Comparison of ENCODE assay signal across 8 cellular contexts in the genomic region with DNA sequence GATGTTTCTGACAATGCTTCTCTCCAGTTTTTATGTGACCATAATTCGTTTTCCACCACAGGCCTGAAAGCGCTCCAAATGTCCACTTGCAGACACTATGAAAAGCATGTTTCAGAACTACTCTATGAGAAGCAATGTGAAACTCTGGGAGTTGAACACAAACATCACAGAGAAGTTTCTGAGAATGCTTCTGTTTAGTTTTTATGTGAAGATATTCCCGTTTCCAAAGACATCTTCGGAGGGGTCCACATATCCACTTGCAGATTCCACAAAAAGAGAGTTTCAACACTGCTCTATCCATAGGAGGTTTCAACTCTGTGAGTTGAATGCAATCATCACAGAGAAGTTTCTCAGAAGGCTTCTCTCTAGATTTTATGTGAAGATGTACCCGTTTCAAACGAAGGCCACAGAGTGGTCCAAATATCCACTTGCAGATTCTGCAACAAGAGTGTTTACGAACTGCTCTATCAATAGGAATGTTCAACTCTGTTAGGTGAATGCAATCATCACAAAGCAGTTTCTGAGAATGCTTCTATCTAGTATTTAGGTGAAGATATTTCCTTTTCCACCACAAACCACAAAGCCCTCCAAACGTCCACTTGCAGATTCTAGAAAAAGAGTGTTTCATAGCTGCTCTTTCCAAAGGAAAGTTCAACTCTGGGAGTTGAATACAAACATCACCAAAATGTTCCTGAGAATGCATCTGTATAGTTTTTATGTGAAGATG.
DNase-seq lines count a peak whose midpoint lies in the region; ATAC-seq and TF ChIP-seq lines count a peak whose summit lies in the region.
"Not testable (repeated sequence)": the region's sequence is repeated elsewhere in the genome, so short reads cannot be mapped to it uniquely, and the experiment has no call there.

No MANE protein-coding gene starts in this region.

- H3K36me3 Mint-ChIP-seq in Caco-2 (ENCODE audit: insufficient read depth, unreplicated experiment); activated CD4-positive, alpha-beta memory T cell treated with anti-CD3 and anti-CD28 coated beads, Interleukin-2, amount 10 ng/mL, durations not matched to agents 7 days and 5 days (ENCODE audit: low read depth); activated naive CD4-positive, alpha-beta T cell treated with anti-CD3 and anti-CD28 coated beads, Interleukin-2, amount 50 U/mL, for 72 hours: not testable (repeated sequence)

- not testable (repeated sequence) for H3K27me3 Mint-ChIP-seq in Caco-2 (ENCODE audit: insufficient read depth, unreplicated experiment); activated CD4-positive, alpha-beta memory T cell treated with anti-CD3 and anti-CD28 coated beads, Interleukin-2, amount 10 ng/mL, durations not matched to agents 7 days and 5 days

- H3K27me3 ChIP-seq in Caco-2 (replicated peaks; ENCODE audit: control insufficient read depth, insufficient read depth, low read length); RWPE2 (ENCODE audit: insufficient read depth, poor library complexity, severe bottlenecking); esophagus muscularis mucosa; lower lobe of right lung (ENCODE audit: low read depth); prostate gland (replicated peaks; ENCODE audit: insufficient read depth): not testable (repeated sequence)

- intact Hi-C loops in Caco-2 (cut with micrococcal nuclease; ENCODE audit: unreplicated experiment); esophagus muscularis mucosa (cut with DNase I); lower lobe of right lung (cut with DNase I); prostate gland (cut with DNase I): not testable (repeated sequence)

- POLR2A ChIA-PET in Caco-2 (lab: Charles Lee) = not testable (repeated sequence)
- POLR2A ChIA-PET in activated CD4-positive, alpha-beta memory T cell treated with anti-CD3 and anti-CD28 coated beads, Interleukin-2, amount 10 ng/mL, durations not matched to agents 7 days and 5 days (lab: Charles Lee) = interaction anchor here (0.6 to 1.1 kb wide), 2 partner anchors 265 to 282 kb away, joined by 3 to 9 read pairs; no protein-coding TSS in a partner anchor

- CTCF ChIA-PET in Caco-2 (lab: Charles Lee) = interaction anchor here (0.7 kb wide), 1 partner anchor 281 kb away, joined by 4 read pairs; no protein-coding TSS in a partner anchor
- CTCF ChIA-PET in activated CD4-positive, alpha-beta memory T cell treated with anti-CD3 and anti-CD28 coated beads, Interleukin-2, amount 10 ng/mL, durations not matched to agents 7 days and 5 days (lab: Charles Lee) = interaction anchor here (0.7 to 1.2 kb wide), 2 partner anchors 265 to 965 kb away, joined by 3 to 4 read pairs; no protein-coding TSS in a partner anchor

- not testable (repeated sequence) for BruUV-seq in Caco-2 (replicated peaks; lab: Mats Ljungman, UMichigan)

- not testable (repeated sequence) for H3K27ac Mint-ChIP-seq in Caco-2 (ENCODE audit: unreplicated experiment); activated CD4-positive, alpha-beta memory T cell treated with anti-CD3 and anti-CD28 coated beads, Interleukin-2, amount 10 ng/mL, durations not matched to agents 7 days and 5 days; activated naive CD4-positive, alpha-beta T cell treated with anti-CD3 and anti-CD28 coated beads, Interleukin-2, amount 50 U/mL, for 72 hours

- ATAC-seq in RWPE2 (ENCODE audit: low read depth) = peak; percentile 17; the same call in 2 of the 3 replicates
- ATAC-seq in activated naive CD4-positive, alpha-beta T cell treated with anti-CD3 and anti-CD28 coated beads, Interleukin-2, amount 50 U/mL, for 72 hours = peak in 1 of 2 donors; percentile 23
- ATAC-seq in lower lobe of right lung = peak; percentile 47 to 55
- ATAC-seq in stimulated activated naive CD8-positive, alpha-beta T cell treated with anti-CD3 and anti-CD28 coated beads, Interleukin-15, Interleukin-2, amounts not matched to agents 100 U/mL and 50 U/mL, for 24 hours = peak; percentile 29

- not testable (repeated sequence) for H3K36me3 ChIP-seq in Caco-2 (ENCODE audit: control insufficient read depth, insufficient read depth, low read length); RWPE2 (ENCODE audit: low read depth); esophagus muscularis mucosa; lower lobe of right lung; prostate gland

- not testable (repeated sequence) for TF ChIP-seq CTCF in Caco-2 (IDR thresholded peaks at IDR 0.05; ENCODE audit: insufficient read depth in 1 of 2, low read depth in 1 of 2, low read length in 1 of 2, severe bottlenecking in 1 of 2, unreplicated experiment in 1 of 2); RWPE2 (IDR thresholded peaks at IDR 0.05; ENCODE audit: poor library complexity, severe bottlenecking); esophagus muscularis mucosa (IDR thresholded peaks at IDR 0.05); lower lobe of right lung (IDR thresholded peaks at IDR 0.05); prostate gland (IDR thresholded peaks at IDR 0.05)

- 61% methylated on average over 8 of the region's 8 CpGs for WGBS in esophagus muscularis mucosa
- WGBS in prostate gland = 68% methylated on average over 8 of the region's 8 CpGs

- not testable (repeated sequence) for H3K4me3 ChIP-seq in Caco-2 (ENCODE audit: low read depth, low read length); RWPE2 (ENCODE audit: severe bottlenecking); esophagus muscularis mucosa; lower lobe of right lung; prostate gland

- not testable (repeated sequence) for H3K27ac ChIP-seq in RWPE2 (ENCODE audit: poor library complexity, severe bottlenecking); esophagus muscularis mucosa (replicated peaks in 1 of 4); lower lobe of right lung; prostate gland

- not testable (repeated sequence) for H3K9me3 Mint-ChIP-seq in Caco-2 (ENCODE audit: unreplicated experiment); activated CD4-positive, alpha-beta memory T cell treated with anti-CD3 and anti-CD28 coated beads, Interleukin-2, amount 10 ng/mL, durations not matched to agents 7 days and 5 days; activated naive CD4-positive, alpha-beta T cell treated with anti-CD3 and anti-CD28 coated beads, Interleukin-2, amount 50 U/mL, for 72 hours

- H3K4me1 ChIP-seq in Caco-2; RWPE2 (ENCODE audit: insufficient read depth, poor library complexity, severe bottlenecking); esophagus muscularis mucosa; lower lobe of right lung; prostate gland (replicated peaks): not testable (repeated sequence)

- DNase-seq in Caco-2 (peak; percentile 22 to 88), prostate gland (ENCODE audit: low spot score) (peak; percentile 55)
- DNase-seq in RWPE2 (ENCODE audit: low spot score); esophagus muscularis mucosa (ENCODE audit: extremely low spot score); lower lobe of right lung: not testable (repeated sequence)
- peak; percentile 31 for DNase-seq in activated CD4-positive, alpha-beta memory T cell treated with anti-CD3 and anti-CD28 coated beads, Interleukin-2, amount 10 ng/mL, durations not matched to agents 7 days and 5 days
- DNase-seq in activated naive CD4-positive, alpha-beta T cell treated with anti-CD3 and anti-CD28 coated beads, Interleukin-2, amount 50 U/mL, for 72 hours (ENCODE audit: low spot score in 2 of 2) = peak; percentile 72 to 74
- peak; percentile 3 for DNase-seq in stimulated activated naive CD8-positive, alpha-beta T cell treated with anti-CD3 and anti-CD28 coated beads, Interleukin-15, Interleukin-2, amounts not matched to agents 100 U/mL and 50 U/mL, for 24 hours

- H3K4me3 Mint-ChIP-seq in Caco-2 (ENCODE audit: unreplicated experiment); activated CD4-positive, alpha-beta memory T cell treated with anti-CD3 and anti-CD28 coated beads, Interleukin-2, amount 10 ng/mL, durations not matched to agents 7 days and 5 days: not testable (repeated sequence)

- H3K9me3 ChIP-seq in Caco-2; RWPE2 (ENCODE audit: severe bottlenecking); esophagus muscularis mucosa; lower lobe of right lung; prostate gland: not testable (repeated sequence)

- H3K4me1 Mint-ChIP-seq in Caco-2 (ENCODE audit: low read depth, unreplicated experiment); activated CD4-positive, alpha-beta memory T cell treated with anti-CD3 and anti-CD28 coated beads, Interleukin-2, amount 10 ng/mL, durations not matched to agents 7 days and 5 days: not testable (repeated sequence)

- peak; percentile 27 for TF ChIP-seq POLR2A in esophagus muscularis mucosa (IDR thresholded peaks at IDR 0.05; ENCODE audit: low read depth)
- not testable (repeated sequence) for TF ChIP-seq POLR2A in prostate gland (IDR thresholded peaks at IDR 0.05)

- TF ChIP-seq EP300 in esophagus muscularis mucosa (IDR thresholded peaks at IDR 0.05) = not testable (repeated sequence)
